12 cellular contexts compared by ENCODE assay signal in genomic region chr20:47362361-47363219, GRCh38. TPM values are rescaled to one million over a fixed set of nuclear protein-coding genes. Genes with fewer than 3 reads are reported as not detected.
DNase-seq lines count a peak whose midpoint lies in the region; ATAC-seq and TF ChIP-seq lines count a peak whose summit lies in the region.
"Had no signal": no experiment of that assay in that cellular context is flagged by ENCODE, and none has a peak within 500 bp of the region (broad histone marks: within the 10 kb centered on the region; RNA-seq: fewer than 3 reads in every experiment).

No MANE protein-coding gene starts in this region.

- TF ChIP-seq EP300 in gastroesophageal sphincter (IDR thresholded peaks at IDR 0.05) = no peak

- H3K9me3 ChIP-seq in gastroesophageal sphincter (no peaks in the 10 kb centered on the region), subcutaneous abdominal adipose tissue (ENCODE audit: control insufficient read depth in 5 of 5, low read length in 5 of 5) (no peaks in the 10 kb centered on the region)
- H3K9me3 ChIP-seq: Peyer's patch had no signal

- H3K9ac ChIP-seq in subcutaneous abdominal adipose tissue (ENCODE audit: low read length in 5 of 5) = no peak overlapping the region

- H3K27me3 ChIP-seq in gastroesophageal sphincter (no peaks in the 10 kb centered on the region), subcutaneous abdominal adipose tissue (ENCODE audit: control insufficient read depth in 5 of 5, insufficient read depth in 4 of 5, low read length in 5 of 5) (no peaks in the 10 kb centered on the region)
- H3K27me3 ChIP-seq: Peyer's patch had no signal

- TF ChIP-seq POLR2A in gastroesophageal sphincter (IDR thresholded peaks at IDR 0.05) = no peak

- H3K4me3 ChIP-seq in gastroesophageal sphincter = no peak overlapping the region
- H3K4me3 ChIP-seq in subcutaneous abdominal adipose tissue (ENCODE audit: low read depth in 1 of 5, low read length in 5 of 5) = no peak overlapping the region
- H3K4me3 ChIP-seq: Peyer's patch had no signal

- no peaks in the 10 kb centered on the region for H3K36me3 ChIP-seq in gastroesophageal sphincter
- H3K36me3 ChIP-seq in subcutaneous abdominal adipose tissue (ENCODE audit: control insufficient read depth in 5 of 5, insufficient read depth in 5 of 5, low read length in 5 of 5) = no peaks in the 10 kb centered on the region
- H3K36me3 ChIP-seq: Peyer's patch had no signal

- ATAC-seq in gastroesophageal sphincter (no peak), GM18861 (IDR thresholded peaks at IDR 0.05; ENCODE audit: unreplicated experiment) (no peak)

- peaks cover 27 to 53% (median 43%) of the 10 kb centered on the region in 3 donors for H3K4me1 ChIP-seq in gastroesophageal sphincter
- H3K4me1 ChIP-seq in subcutaneous abdominal adipose tissue (ENCODE audit: control insufficient read depth in 5 of 5, insufficient read depth in 5 of 5, low read length in 5 of 5) = peaks cover 16 to 49% (median 39%) of the 10 kb centered on the region in 5 donors

- no peak for TF ChIP-seq CTCF in gastroesophageal sphincter (IDR thresholded peaks at IDR 0.05)

- WGBS in gastroesophageal sphincter (ENCODE audit: low coverage in 1 of 2), 2 donors = 74 to 92% methylated on average over 12 of the region's 17 CpGs

- peak; percentile 38 to 41 for DNase-seq in NOMO-1 (lab: John Stamatoyannopoulos, UW; ENCODE audit: unreplicated experiment in 2 of 2)
- no peak for DNase-seq in NOMO-1 treated with dmso at 0.1 percent for 144 hours (lab: John Stamatoyannopoulos, UW; ENCODE audit: unreplicated experiment)
- peak; percentile 22 for DNase-seq in SKM-1 treated with dmso at 0.1 percent for 144 hours (lab: John Stamatoyannopoulos, UW; ENCODE audit: unreplicated experiment)
- no peak for DNase-seq in SHP77 treated with DMSO at 0.1 percent for 48 hours (lab: John Stamatoyannopoulos, UW)
- no peak for DNase-seq in OCI-M2 (lab: John Stamatoyannopoulos, UW; ENCODE audit: unreplicated experiment)
- DNase-seq: 8988T; activated CD8-positive, alpha-beta memory T cell treated with anti-CD3 and anti-CD28 coated beads, Interleukin-2, amount 50 U/mL, for 48 hours; cortex of kidney; Peyer's patch had no signal

- H3K27ac ChIP-seq in gastroesophageal sphincter = peak overlapping the region in 3 of 4 donors; percentile 99 to 100 (median 100)
- peak overlapping the region; percentile 23 for H3K27ac ChIP-seq in subcutaneous abdominal adipose tissue (ENCODE audit: low read depth, low read length)

RNA-seq across cellular contexts. Expression of gene ZMYND8, which starts 6.1 kb away (rescaled TPM):
- 10 to 100 TPM; 32.2 to 78.9 (median 54.4) TPM for total RNA-seq in gastroesophageal sphincter

Comparison
In these comparisons a context has a peak if more than half of its experiments do, and no peak if none do; other contexts are left out.
1. DNase-seq: peak in NOMO-1 (2 of 2) and SKM-1 treated with dmso at 0.1 percent for 144 hours (single experiment); none in NOMO-1 treated with dmso at 0.1 percent for 144 hours (single experiment), SHP77 treated with DMSO at 0.1 percent for 48 hours (single experiment) and OCI-M2 (single experiment).